Comparison of ENCODE assay signal across 8 cellular contexts in the genomic region with DNA sequence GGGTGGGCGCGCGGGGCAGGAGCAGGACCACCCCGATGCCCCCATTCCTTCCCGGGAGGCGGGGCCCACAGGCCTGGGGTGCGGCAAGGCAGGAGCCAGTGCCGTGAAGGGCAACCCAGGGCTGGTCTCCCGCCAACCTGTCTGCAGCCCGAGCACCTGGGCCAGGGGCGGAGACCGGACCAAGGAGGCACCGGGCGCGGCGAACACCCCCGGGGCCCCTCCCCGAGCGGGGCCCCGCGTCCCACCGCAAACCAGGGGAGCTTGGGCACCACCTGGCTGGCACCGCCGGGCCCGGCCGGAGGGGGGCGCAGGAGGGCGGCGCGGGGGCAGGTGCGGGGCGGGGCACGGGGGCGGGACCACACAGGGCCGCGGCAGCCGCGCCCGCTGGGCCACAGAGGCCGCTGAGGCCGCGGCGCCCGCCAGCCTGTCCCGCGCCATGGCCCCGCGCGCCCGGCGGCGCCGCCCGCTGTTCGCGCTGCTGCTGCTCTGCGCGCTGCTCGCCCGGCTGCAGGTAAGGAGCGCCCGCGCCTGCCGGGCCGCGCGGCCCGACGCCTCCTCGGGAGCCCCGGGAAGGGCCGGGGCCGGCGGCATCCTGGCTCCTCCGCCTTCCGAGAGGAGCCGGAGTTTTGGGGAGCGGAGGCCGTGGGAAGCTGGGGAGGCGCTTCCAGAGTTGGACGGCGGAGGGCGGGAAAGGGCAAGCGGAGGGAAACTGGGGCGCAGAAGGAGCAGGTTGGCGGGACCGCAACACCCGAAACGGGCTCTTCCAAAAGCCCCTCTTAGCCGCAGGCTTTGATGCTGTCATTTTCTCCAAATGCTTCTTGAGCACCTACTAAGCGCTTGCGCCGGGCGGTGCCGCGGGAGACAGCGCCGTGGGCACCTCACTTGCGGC. TPM values are rescaled to one million over a fixed set of nuclear protein-coding genes. Genes with fewer than 3 reads are reported as not detected.
DNase-seq lines count a peak whose midpoint lies in the region; ATAC-seq and TF ChIP-seq lines count a peak whose summit lies in the region.

A gene (plus strand): TSS at position 394 of the 889 bp plus-strand sequence. CDS start 43 bp downstream, at position 437.

- H3K27ac ChIP-seq in A673 (ENCODE audit: low read depth, low read length, poor library complexity, severe bottlenecking) (no peak within 1 kb of the TSS), gastroesophageal sphincter (no peak within 1 kb of the TSS), prostate gland (no peak within 1 kb of the TSS)

- H3K4me1 ChIP-seq in A673 (ENCODE audit: insufficient read depth, low read length, poor library complexity, severe bottlenecking) (no peaks in the 10 kb centered on the region), gastroesophageal sphincter (peaks cover 0 to 30% (median 13%) of the 10 kb centered on the region in 3 donors), prostate gland (replicated peaks) (no peaks in the 10 kb centered on the region)

- H3K27me3 ChIP-seq in A673 (replicated peaks; ENCODE audit: insufficient read depth, low read depth, low read length, poor library complexity) = peaks cover 56% of the 10 kb centered on the region
- H3K27me3 ChIP-seq in gastroesophageal sphincter = peaks cover 76% of the 10 kb centered on the region
- H3K27me3 ChIP-seq in prostate gland (replicated peaks; ENCODE audit: insufficient read depth) = no peaks in the 10 kb centered on the region

- 0% methylated on average over 5 of the region's 99 CpGs; no CpG with 5 or more reads in 1 of the 2 donors for WGBS in gastroesophageal sphincter (ENCODE audit: low coverage in 1 of 2), 2 donors
- WGBS in prostate gland = 2% methylated on average over 55 of the region's 99 CpGs

- POLR2A ChIA-PET in A673 (lab: Charles Lee; ENCODE audit: low non-redundant PET) = no interaction called here

- DNase-seq in A673 (ENCODE audit: low spot score) (peak; percentile 33), NOMO-1 (lab: John Stamatoyannopoulos, UW; ENCODE audit: unreplicated experiment in 2 of 2) (peak; percentile 11 to 63), prostate gland (ENCODE audit: low spot score) (peak; percentile 45), NK-92 (lab: John Stamatoyannopoulos, UW; ENCODE audit: unreplicated experiment) (no peak)
- peak; percentile 15 to 48 for DNase-seq in activated T-helper 1 cell treated with anti-CD3 and anti-CD28 coated beads, Interleukin-2, amount 50 U/mL, for 16 hours (ENCODE audit: low read depth in 1 of 2, low spot score in 1 of 2)

- TF ChIP-seq POLR2A in gastroesophageal sphincter (IDR thresholded peaks at IDR 0.05) (no peak), prostate gland (IDR thresholded peaks at IDR 0.05) (no peak)

- no peaks in the 10 kb centered on the region for H3K9me3 ChIP-seq in A673 (ENCODE audit: low read depth, low read length, poor library complexity, severe bottlenecking)
- no peaks in the 10 kb centered on the region for H3K9me3 ChIP-seq in gastroesophageal sphincter
- H3K9me3 ChIP-seq in prostate gland = no peaks in the 10 kb centered on the region

- no peak; the same call in 1 of the 2 replicates for TF ChIP-seq CTCF in A673 (conservative IDR thresholded peaks at IDR 0.05; ENCODE audit: low read depth, low read length)
- peak in 1 of 4 experiments; percentile 31 for TF ChIP-seq CTCF in gastroesophageal sphincter (IDR thresholded peaks at IDR 0.05)
- peak in 2 of 4 experiments; percentile 28 to 44 for TF ChIP-seq CTCF in prostate gland (IDR thresholded peaks at IDR 0.05)

- no peaks in the 10 kb centered on the region for H3K36me3 ChIP-seq in A673 (ENCODE audit: insufficient read depth, low read length, poor library complexity, severe bottlenecking)
- no peaks in the 10 kb centered on the region for H3K36me3 ChIP-seq in gastroesophageal sphincter
- no peaks in the 10 kb centered on the region for H3K36me3 ChIP-seq in prostate gland

- CTCF ChIA-PET in A673 (lab: Charles Lee) = interaction anchor here (0.6 to 1.1 kb wide), 4 partner anchors 10 to 390 kb away, joined by 3 to 10 read pairs (median 6); a partner anchor contains a TSS

- H3K4me3 ChIP-seq in A673 (ENCODE audit: low read depth, low read length, poor library complexity, severe bottlenecking) (peak within 1 kb of the TSS; percentile 56), gastroesophageal sphincter (peak within 1 kb of the TSS; percentile 0 to 52), prostate gland (peak within 1 kb of the TSS; percentile 41 to 47)

- intact Hi-C loops in A673 (cut with micrococcal nuclease; ENCODE audit: unreplicated experiment) = loop anchor here (5.0 kb wide), 1 partner anchor 257 kb away; no protein-coding TSS in a partner anchor
- intact Hi-C loops in prostate gland (cut with DNase I) = no loop called here

- TF ChIP-seq EP300 in gastroesophageal sphincter (IDR thresholded peaks at IDR 0.05) = no peak

- BruUV-seq in A673 (replicated peaks; lab: Mats Ljungman, UMichigan) = no TSS peak

- ATAC-seq in GM18867 (IDR thresholded peaks at IDR 0.05; ENCODE audit: unreplicated experiment) (peak; percentile 59), HG03064 (IDR thresholded peaks at IDR 0.05; ENCODE audit: low read depth, unreplicated experiment) (peak; percentile 55), gastroesophageal sphincter (no peak)

RNA-seq across cellular contexts. Expression of the gene that starts here (rescaled TPM):
- 0.37 TPM in 2 replicates for total RNA-seq in A673 (2021)
- total RNA-seq in gastroesophageal sphincter = 1 to 10 TPM in 3 of 4 donors, under 1 TPM in 1; 0.31 to 7.5 (median 1.4) TPM
- total RNA-seq in prostate gland = 10 to 100 TPM in 1 of 2 donors, 1 to 10 TPM in 1; 6.1 to 10.2 TPM

Comparison
In these comparisons a context has a peak if more than half of its experiments do, and no peak if none do; other contexts are left out.
1. Peak in DNase-seq and H3K4me3 ChIP-seq in A673; RNA of the gene not detected or under 1 TPM.